ENCODE assay signal across 19 cellular contexts in genomic region chr2:46976556-46976955, GRCh38. TPM values are rescaled to one million over a fixed set of nuclear protein-coding genes. Genes with fewer than 3 reads are reported as not detected.
DNase-seq lines count a peak whose midpoint lies in the region; ATAC-seq and TF ChIP-seq lines count a peak whose summit lies in the region.
"Had no signal": no experiment of that assay in that cellular context is flagged by ENCODE, and none has a peak within 500 bp of the region (broad histone marks: within the 10 kb centered on the region; RNA-seq: fewer than 3 reads in every experiment).

No MANE protein-coding gene starts in this region.

- peak overlapping the region in 9 of 11 experiments; percentile 8 to 91 (median 82); a peak in 15 of 22 replicates for H3K9ac ChIP-seq in BLaER1 treated with 17β-estradiol and CSF1 and Interleukin-3, amounts not matched to agents 10 nM and 100 nM

- H4K20me1 ChIP-seq in BLaER1 treated with 17β-estradiol and CSF1 and Interleukin-3, amounts not matched to agents 10 nM and 100 nM = peaks cover 0 to 7% (median 0%) of the 10 kb centered on the region in 11 experiments; a peak in 2 of 22 replicates

- H3K4me2 ChIP-seq in BLaER1 treated with 17β-estradiol and CSF1 and Interleukin-3, amounts not matched to agents 10 nM and 100 nM = peak overlapping the region; percentile 88 to 98 (median 94)

- peaks cover 39% of the 10 kb centered on the region for H3K4me1 Mint-ChIP-seq in CD8-positive, alpha-beta T cell (ENCODE audit: low read depth)
- H3K4me1 Mint-ChIP-seq in T-helper 17 cell (peaks cover 40% of the 10 kb centered on the region), naive B cell (peaks cover 61 to 90% (median 65%) of the 10 kb centered on the region in 3 donors)
- H3K4me1 Mint-ChIP-seq: endodermal cell had no signal

- POLR2A ChIA-PET in CD8-positive, alpha-beta T cell (lab: Charles Lee) = no interaction called here

- ATAC-seq in CD8-positive, alpha-beta T cell = no peak
- ATAC-seq in T-helper 17 cell (no peak), naive B cell (ENCODE audit: low read depth in 2 of 2) (no peak), GM19395 (IDR thresholded peaks at IDR 0.05; ENCODE audit: unreplicated experiment) (no peak), left colon (no peak)
- ATAC-seq: HepG2; natural killer cell treated with Interleukin-12 subunit alpha and Interleukin-12 subunit beta and Interleukin-15 and Interleukin-18, amount 100 ng/mL, for 72 hours; Right ventricle myocardium inferior had no signal

- CTCF ChIA-PET in CD8-positive, alpha-beta T cell (lab: Charles Lee) = interaction anchor here (1.8 kb wide), 1 partner anchor 57 kb away, joined by 6 read pairs; no protein-coding TSS in a partner anchor

- peaks cover 95 to 100% (median 100%) of the 10 kb centered on the region in 10 experiments for H3K4me1 ChIP-seq in BLaER1 treated with 17β-estradiol and CSF1 and Interleukin-3, amounts not matched to agents 10 nM and 100 nM
- H3K4me1 ChIP-seq in CD8-positive, alpha-beta T cell (ENCODE audit: insufficient read depth, low read length) = peaks cover 25% of the 10 kb centered on the region
- H3K4me1 ChIP-seq: colonic mucosa had no signal

- TF ChIP-seq CTCF in CD8-positive, alpha-beta T cell (IDR thresholded peaks at IDR 0.05) = no peak

- no peak overlapping the region for H3K4me3 ChIP-seq in BLaER1 treated with 17β-estradiol and CSF1 and Interleukin-3, amounts not matched to agents 10 nM and 100 nM
- no peak overlapping the region for H3K4me3 ChIP-seq in CD8-positive, alpha-beta T cell (ENCODE audit: low read depth, low read length)
- H3K4me3 ChIP-seq: colonic mucosa, tibial artery had no signal

- no peaks in the 10 kb centered on the region for H3K27me3 ChIP-seq in BLaER1 treated with 17β-estradiol and CSF1 and Interleukin-3, amounts not matched to agents 10 nM and 100 nM
- no peaks in the 10 kb centered on the region for H3K27me3 ChIP-seq in CD8-positive, alpha-beta T cell (ENCODE audit: insufficient read depth, low read length)
- H3K27me3 ChIP-seq: colonic mucosa, tibial artery had no signal

- no peak overlapping the region for H3K4me3 Mint-ChIP-seq in CD8-positive, alpha-beta T cell
- no peak overlapping the region for H3K4me3 Mint-ChIP-seq in T-helper 17 cell
- H3K4me3 Mint-ChIP-seq in naive B cell = peak overlapping the region in 2 of 8 donors; percentile 30 to 62
- H3K4me3 Mint-ChIP-seq: endodermal cell; HFFc6; natural killer cell treated with Interleukin-12 subunit alpha and Interleukin-12 subunit beta and Interleukin-15 and Interleukin-18, amount 100 ng/mL, for 72 hours had no signal

- H3K9me3 Mint-ChIP-seq in CD8-positive, alpha-beta T cell = no peaks in the 10 kb centered on the region
- no peaks in the 10 kb centered on the region for H3K9me3 Mint-ChIP-seq in naive B cell
- H3K9me3 Mint-ChIP-seq: HFFc6; natural killer cell treated with Interleukin-12 subunit alpha and Interleukin-12 subunit beta and Interleukin-15 and Interleukin-18, amount 100 ng/mL, for 72 hours had no signal

- no peaks in the 10 kb centered on the region for H3K9me3 ChIP-seq in BLaER1 treated with 17β-estradiol and CSF1 and Interleukin-3, amounts not matched to agents 10 nM and 100 nM (replicated peaks in 1 of 11)
- no peaks in the 10 kb centered on the region for H3K9me3 ChIP-seq in CD8-positive, alpha-beta T cell (ENCODE audit: low read length)
- no peaks in the 10 kb centered on the region for H3K9me3 ChIP-seq in T-helper 17 cell (ENCODE audit: control insufficient read depth, low read length, poor library complexity, severe bottlenecking)
- H3K9me3 ChIP-seq: colonic mucosa, tibial artery had no signal

- peaks cover 69% of the 10 kb centered on the region for H3K36me3 Mint-ChIP-seq in CD8-positive, alpha-beta T cell
- H3K36me3 Mint-ChIP-seq in T-helper 17 cell (ENCODE audit: low read depth) = no peaks in the 10 kb centered on the region
- peaks cover 9 to 22% of the 10 kb centered on the region in 2 donors for H3K36me3 Mint-ChIP-seq in naive B cell
- H3K36me3 Mint-ChIP-seq: natural killer cell treated with Interleukin-12 subunit alpha and Interleukin-12 subunit beta and Interleukin-15 and Interleukin-18, amount 100 ng/mL, for 72 hours had no signal

- no peaks in the 10 kb centered on the region for H3K27me3 Mint-ChIP-seq in CD8-positive, alpha-beta T cell (ENCODE audit: low read depth)
- no peaks in the 10 kb centered on the region for H3K27me3 Mint-ChIP-seq in T-helper 17 cell
- no peaks in the 10 kb centered on the region for H3K27me3 Mint-ChIP-seq in naive B cell
- H3K27me3 Mint-ChIP-seq: natural killer cell treated with Interleukin-12 subunit alpha and Interleukin-12 subunit beta and Interleukin-15 and Interleukin-18, amount 100 ng/mL, for 72 hours had no signal

- intact Hi-C loops in CD8-positive, alpha-beta T cell (cut with DNase I, micrococcal nuclease) = no loop called here
- intact Hi-C loops in left colon (cut with DNase I, micrococcal nuclease) = no loop called here

- DNase-seq in CD8-positive, alpha-beta T cell = no peak
- DNase-seq in T-helper 17 cell = no peak
- no peak for DNase-seq in naive B cell
- no peak for DNase-seq in RPMI8226
- DNase-seq in left colon = no peak
- DNase-seq: activated CD4-positive, alpha-beta T cell treated with anti-CD3 and anti-CD28 coated beads, Interleukin-2, amount 50 U/mL, for 4 hours; activated T-cell treated with anti-CD3 and anti-CD28 coated beads, Interleukin-2, amount 50 U/mL, for 1 hour; colonic mucosa; endodermal cell; HFFc6; NCI-H1436 treated with DMSO at 0.1 percent for 48 hours; NCI-H526; stimulated activated naive CD4-positive, alpha-beta T cell treated with Interleukin-2 at 50 U/mL for 16 hours; tibial artery had no signal

- peaks cover 29 to 64% (median 50%) of the 10 kb centered on the region in 11 experiments; a peak in 21 of 22 replicates for H3K36me3 ChIP-seq in BLaER1 treated with 17β-estradiol and CSF1 and Interleukin-3, amounts not matched to agents 10 nM and 100 nM
- no peaks in the 10 kb centered on the region for H3K36me3 ChIP-seq in CD8-positive, alpha-beta T cell (ENCODE audit: insufficient read depth, low read length)
- H3K36me3 ChIP-seq: colonic mucosa had no signal

- peak overlapping the region; percentile 91 for H3K27ac Mint-ChIP-seq in CD8-positive, alpha-beta T cell
- peak overlapping the region; percentile 94 for H3K27ac Mint-ChIP-seq in T-helper 17 cell
- H3K27ac Mint-ChIP-seq in naive B cell = peak overlapping the region; percentile 85 to 99 (median 98)
- H3K27ac Mint-ChIP-seq: endodermal cell, HFFc6 had no signal

- peak overlapping the region in 10 of 11 experiments; percentile 89 to 99 (median 94); a peak in 19 of 22 replicates for H3K27ac ChIP-seq in BLaER1 treated with 17β-estradiol and CSF1 and Interleukin-3, amounts not matched to agents 10 nM and 100 nM
- H3K27ac ChIP-seq in CD8-positive, alpha-beta T cell (ENCODE audit: low read depth, low read length) = no peak overlapping the region
- H3K27ac ChIP-seq: colonic mucosa, tibial artery had no signal

RNA-seq across cellular contexts. Expression of gene TTC7A, which starts 35.5 kb away (rescaled TPM):
- total RNA-seq in CD8-positive, alpha-beta T cell = 10 to 100 TPM; 53.7 to 53.8 TPM
- total RNA-seq in T-helper 17 cell = 10 to 100 TPM; 56.3 to 63.0 TPM
- 10 to 100 TPM; 27.7 to 77.8 (median 34.1) TPM for polyA plus RNA-seq in naive B cell (ENCODE audit: low read depth in 6 of 6)
- total RNA-seq in left colon = 10 to 100 TPM; 37.1 to 43.4 TPM
